Comparison of ENCODE assay signal across 1 cellular context in the genomic region with DNA sequence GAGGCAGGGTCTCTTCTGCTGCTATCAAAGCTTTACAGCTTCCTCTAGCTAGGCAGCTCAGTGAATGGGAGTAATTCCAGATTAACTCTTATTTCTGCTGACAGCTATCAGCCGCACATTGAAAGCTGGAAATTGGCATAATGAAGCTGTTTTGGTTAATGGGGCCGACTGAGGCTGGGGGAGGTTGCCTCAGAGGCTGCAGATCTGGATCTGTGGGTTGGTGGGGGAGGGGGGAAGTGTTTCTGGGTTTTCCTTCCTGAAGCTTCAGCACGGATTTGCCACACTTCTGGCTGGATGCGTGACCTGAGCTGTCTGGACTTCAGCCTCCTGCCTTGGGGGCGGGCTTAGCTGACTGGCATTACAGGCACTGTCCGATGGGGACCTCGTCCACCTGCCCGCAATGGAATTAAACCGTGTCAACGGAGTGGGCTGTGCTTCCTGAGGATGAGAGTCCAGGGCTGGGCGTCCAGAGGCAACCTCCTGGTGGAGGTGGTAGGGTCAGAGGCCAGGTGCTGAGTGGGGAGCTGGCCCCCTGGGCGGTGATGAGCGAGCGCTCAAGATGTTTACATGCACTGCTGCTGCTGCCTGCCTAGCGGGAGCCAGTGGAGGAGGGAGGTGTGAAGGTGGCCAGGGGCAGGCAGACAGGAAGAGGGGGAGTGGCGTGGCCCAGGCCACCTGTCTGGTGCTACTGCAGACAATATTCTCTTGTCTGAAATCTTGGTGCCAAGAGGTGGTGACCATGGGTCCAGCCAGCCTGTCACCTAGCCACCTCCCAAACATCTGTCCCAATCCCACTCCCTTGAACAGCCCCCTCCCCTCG.
TF ChIP-seq lines count a peak whose summit lies in the region.

No MANE protein-coding gene starts in this region.

TF ChIP-seq in HepG2, 621 proteins besides CTCF, POLR2A, EP300 and RAD21 (continued from another document and continues in another):
- TF ChIP-seq ZNF331 (CRISPR knock-in tag; IDR thresholded peaks at IDR 0.05), result 0 out of 2 replicates have a peak, but pooled peaks have one; percentile 13
- TF ChIP-seq TFE3 (CRISPR knock-in tag; IDR thresholded peaks at IDR 0.05), result no peak
- TF ChIP-seq, protein P1, sequence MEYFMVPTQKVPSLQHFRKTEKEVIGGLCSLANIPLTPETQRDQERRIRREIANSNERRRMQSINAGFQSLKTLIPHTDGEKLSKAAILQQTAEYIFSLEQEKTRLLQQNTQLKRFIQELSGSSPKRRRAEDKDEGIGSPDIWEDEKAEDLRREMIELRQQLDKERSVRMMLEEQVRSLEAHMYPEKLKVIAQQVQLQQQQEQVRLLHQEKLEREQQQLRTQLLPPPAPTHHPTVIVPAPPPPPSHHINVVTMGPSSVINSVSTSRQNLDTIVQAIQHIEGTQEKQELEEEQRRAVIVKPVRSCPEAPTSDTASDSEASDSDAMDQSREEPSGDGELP (IDR thresholded peaks at IDR 0.05; ENCODE audit: borderline replicate concordance, low read depth), result peak; percentile 63; the same call in 1 of the 2 replicates
- TF ChIP-seq SNAI1 (CRISPR knock-in tag; IDR thresholded peaks at IDR 0.05; ENCODE audit: borderline replicate concordance), result peak; percentile 42; the same call in 1 of the 2 replicates
- TF ChIP-seq HNF4G (IDR thresholded peaks at IDR 0.05; ENCODE audit: borderline replicate concordance, low read depth, low read length), result peak; percentile 54; the same call in 1 of the 2 replicates
- TF ChIP-seq HNF4G (CRISPR knock-in tag; IDR thresholded peaks at IDR 0.05; ENCODE audit: borderline replicate concordance, low read depth), result peak; percentile 92; the same call in 1 of the 2 replicates
- TF ChIP-seq ZNF431 (CRISPR knock-in tag; IDR thresholded peaks at IDR 0.05; ENCODE audit: borderline replicate concordance, low read depth), result peak; percentile 94
- peak; percentile 62; the same call in 1 of the 2 replicates for TF ChIP-seq SNAPC5 (CRISPR knock-in tag; IDR thresholded peaks at IDR 0.05; ENCODE audit: borderline replicate concordance)
- peak; percentile 88 for TF ChIP-seq FOXO1 (CRISPR knock-in tag; IDR thresholded peaks at IDR 0.05)
- TF ChIP-seq, protein P2, sequence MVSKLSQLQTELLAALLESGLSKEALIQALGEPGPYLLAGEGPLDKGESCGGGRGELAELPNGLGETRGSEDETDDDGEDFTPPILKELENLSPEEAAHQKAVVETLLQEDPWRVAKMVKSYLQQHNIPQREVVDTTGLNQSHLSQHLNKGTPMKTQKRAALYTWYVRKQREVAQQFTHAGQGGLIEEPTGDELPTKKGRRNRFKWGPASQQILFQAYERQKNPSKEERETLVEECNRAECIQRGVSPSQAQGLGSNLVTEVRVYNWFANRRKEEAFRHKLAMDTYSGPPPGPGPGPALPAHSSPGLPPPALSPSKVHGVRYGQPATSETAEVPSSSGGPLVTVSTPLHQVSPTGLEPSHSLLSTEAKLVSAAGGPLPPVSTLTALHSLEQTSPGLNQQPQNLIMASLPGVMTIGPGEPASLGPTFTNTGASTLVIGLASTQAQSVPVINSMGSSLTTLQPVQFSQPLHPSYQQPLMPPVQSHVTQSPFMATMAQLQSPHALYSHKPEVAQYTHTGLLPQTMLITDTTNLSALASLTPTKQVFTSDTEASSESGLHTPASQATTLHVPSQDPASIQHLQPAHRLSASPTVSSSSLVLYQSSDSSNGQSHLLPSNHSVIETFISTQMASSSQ (IDR thresholded peaks at IDR 0.05; ENCODE audit: low read depth), result 0 out of 2 replicates have a peak, but pooled peaks have one; percentile 22
- TF ChIP-seq, protein P2 (CRISPR knock-in tag; IDR thresholded peaks at IDR 0.05; ENCODE audit: borderline replicate concordance), result peak; percentile 75
- peak; percentile 74; the same call in 1 of the 2 replicates for TF ChIP-seq KAT8 (CRISPR knock-in tag; IDR thresholded peaks at IDR 0.05)
- TF ChIP-seq ZNF101 (CRISPR knock-in tag; IDR thresholded peaks at IDR 0.05; ENCODE audit: borderline replicate concordance, low read depth), result 0 out of 2 replicates have a peak, but pooled peaks have one; percentile 32
- TF ChIP-seq, protein P3, sequence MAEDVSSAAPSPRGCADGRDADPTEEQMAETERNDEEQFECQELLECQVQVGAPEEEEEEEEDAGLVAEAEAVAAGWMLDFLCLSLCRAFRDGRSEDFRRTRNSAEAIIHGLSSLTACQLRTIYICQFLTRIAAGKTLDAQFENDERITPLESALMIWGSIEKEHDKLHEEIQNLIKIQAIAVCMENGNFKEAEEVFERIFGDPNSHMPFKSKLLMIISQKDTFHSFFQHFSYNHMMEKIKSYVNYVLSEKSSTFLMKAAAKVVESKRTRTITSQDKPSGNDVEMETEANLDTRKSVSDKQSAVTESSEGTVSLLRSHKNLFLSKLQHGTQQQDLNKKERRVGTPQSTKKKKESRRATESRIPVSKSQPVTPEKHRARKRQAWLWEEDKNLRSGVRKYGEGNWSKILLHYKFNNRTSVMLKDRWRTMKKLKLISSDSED (CRISPR knock-in tag; IDR thresholded peaks at IDR 0.05), result peak; percentile 48; the same call in 1 of the 2 replicates
- TF ChIP-seq SP5 (CRISPR knock-in tag; IDR thresholded peaks at IDR 0.05; ENCODE audit: borderline replicate concordance, low read depth), result peak; percentile 68
- TF ChIP-seq, protein P4, sequence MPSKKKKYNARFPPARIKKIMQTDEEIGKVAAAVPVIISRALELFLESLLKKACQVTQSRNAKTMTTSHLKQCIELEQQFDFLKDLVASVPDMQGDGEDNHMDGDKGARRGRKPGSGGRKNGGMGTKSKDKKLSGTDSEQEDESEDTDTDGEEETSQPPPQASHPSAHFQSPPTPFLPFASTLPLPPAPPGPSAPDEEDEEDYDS (CRISPR knock-in tag; IDR thresholded peaks at IDR 0.05), result no peak
- peak; percentile 90 for TF ChIP-seq ZNF572 (CRISPR knock-in tag; IDR thresholded peaks at IDR 0.05)
- TF ChIP-seq KLF6 (CRISPR knock-in tag; IDR thresholded peaks at IDR 0.05), result 0 out of 2 replicates have a peak, but pooled peaks have one; percentile 72
- no peak; the same call in 1 of the 2 replicates for TF ChIP-seq BCL6 (CRISPR knock-in tag; IDR thresholded peaks at IDR 0.05)
- TF ChIP-seq ZKSCAN1 (IDR thresholded peaks at IDR 0.05; ENCODE audit: low read length), result no peak
- TF ChIP-seq ZNF484 (CRISPR knock-in tag; IDR thresholded peaks at IDR 0.05; ENCODE audit: borderline replicate concordance, low read depth), result no peak
- TF ChIP-seq ZNF34 (CRISPR knock-in tag; IDR thresholded peaks at IDR 0.05; ENCODE audit: borderline replicate concordance), result no peak
- TF ChIP-seq ZNF546 (CRISPR knock-in tag; conservative IDR thresholded peaks at IDR 0.05), result no peak
- peak; percentile 90 for TF ChIP-seq SALL1 (CRISPR knock-in tag; IDR thresholded peaks at IDR 0.05)
- TF ChIP-seq SYNCRIP (IDR thresholded peaks at IDR 0.05; ENCODE audit: insufficient read depth, low read depth, low read length), result no peak
- peak; percentile 84 for TF ChIP-seq ZMAT3 (CRISPR knock-in tag; conservative IDR thresholded peaks at IDR 0.05)
- TF ChIP-seq NFYB (CRISPR knock-in tag; IDR thresholded peaks at IDR 0.05), result no peak
- TF ChIP-seq CAMTA2 (CRISPR knock-in tag; IDR thresholded peaks at IDR 0.05; ENCODE audit: borderline replicate concordance), result peak; percentile 95; the same call in 1 of the 2 replicates
- TF ChIP-seq REL (CRISPR knock-in tag; conservative IDR thresholded peaks at IDR 0.05), result peak; percentile 96
- TF ChIP-seq SP4 (CRISPR knock-in tag; IDR thresholded peaks at IDR 0.05), result peak; percentile 80; the same call in 1 of the 2 replicates
- no peak; the same call in 1 of the 2 replicates for TF ChIP-seq ZFP1 (CRISPR knock-in tag; IDR thresholded peaks at IDR 0.05)
- no peak for TF ChIP-seq ZMAT5 (CRISPR knock-in tag; IDR thresholded peaks at IDR 0.05; ENCODE audit: borderline replicate concordance, low read depth)
- TF ChIP-seq, protein P5, sequence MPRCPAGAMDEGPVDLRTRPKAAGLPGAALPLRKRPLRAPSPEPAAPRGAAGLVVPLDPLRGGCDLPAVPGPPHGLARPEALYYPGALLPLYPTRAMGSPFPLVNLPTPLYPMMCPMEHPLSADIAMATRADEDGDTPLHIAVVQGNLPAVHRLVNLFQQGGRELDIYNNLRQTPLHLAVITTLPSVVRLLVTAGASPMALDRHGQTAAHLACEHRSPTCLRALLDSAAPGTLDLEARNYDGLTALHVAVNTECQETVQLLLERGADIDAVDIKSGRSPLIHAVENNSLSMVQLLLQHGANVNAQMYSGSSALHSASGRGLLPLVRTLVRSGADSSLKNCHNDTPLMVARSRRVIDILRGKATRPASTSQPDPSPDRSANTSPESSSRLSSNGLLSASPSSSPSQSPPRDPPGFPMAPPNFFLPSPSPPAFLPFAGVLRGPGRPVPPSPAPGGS (CRISPR knock-in tag; IDR thresholded peaks at IDR 0.05), result peak; percentile 71
- TF ChIP-seq ZMYM4 (CRISPR knock-in tag; IDR thresholded peaks at IDR 0.05), result peak; percentile 68
- no peak for TF ChIP-seq ZNF382 (CRISPR knock-in tag; IDR thresholded peaks at IDR 0.05; ENCODE audit: borderline replicate concordance)
- peak; percentile 60; the same call in 1 of the 2 replicates for TF ChIP-seq ERF (CRISPR knock-in tag; IDR thresholded peaks at IDR 0.05)
- no peak for TF ChIP-seq ETV6 (CRISPR knock-in tag; conservative IDR thresholded peaks at IDR 0.05)
- no peak for TF ChIP-seq SATB2 (CRISPR knock-in tag; IDR thresholded peaks at IDR 0.05)
- no peak for TF ChIP-seq NFIC (IDR thresholded peaks at IDR 0.05; ENCODE audit: low read length)
- TF ChIP-seq TCF7L2 (IDR thresholded peaks at IDR 0.05; ENCODE audit: low read depth, low read length), result no peak
- TF ChIP-seq RERE (CRISPR knock-in tag; IDR thresholded peaks at IDR 0.05; ENCODE audit: low read depth), result 0 out of 2 replicates have a peak, but pooled peaks have one; percentile 18
- no peak for TF ChIP-seq HOXA5 (CRISPR knock-in tag; IDR thresholded peaks at IDR 0.05)
- TF ChIP-seq, protein P6, sequence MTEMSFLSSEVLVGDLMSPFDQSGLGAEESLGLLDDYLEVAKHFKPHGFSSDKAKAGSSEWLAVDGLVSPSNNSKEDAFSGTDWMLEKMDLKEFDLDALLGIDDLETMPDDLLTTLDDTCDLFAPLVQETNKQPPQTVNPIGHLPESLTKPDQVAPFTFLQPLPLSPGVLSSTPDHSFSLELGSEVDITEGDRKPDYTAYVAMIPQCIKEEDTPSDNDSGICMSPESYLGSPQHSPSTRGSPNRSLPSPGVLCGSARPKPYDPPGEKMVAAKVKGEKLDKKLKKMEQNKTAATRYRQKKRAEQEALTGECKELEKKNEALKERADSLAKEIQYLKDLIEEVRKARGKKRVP (CRISPR knock-in tag; IDR thresholded peaks at IDR 0.05), result peak in 1 of 2 experiments; percentile 71; a peak in 2 of 4 replicates
